In the genomic region with DNA sequence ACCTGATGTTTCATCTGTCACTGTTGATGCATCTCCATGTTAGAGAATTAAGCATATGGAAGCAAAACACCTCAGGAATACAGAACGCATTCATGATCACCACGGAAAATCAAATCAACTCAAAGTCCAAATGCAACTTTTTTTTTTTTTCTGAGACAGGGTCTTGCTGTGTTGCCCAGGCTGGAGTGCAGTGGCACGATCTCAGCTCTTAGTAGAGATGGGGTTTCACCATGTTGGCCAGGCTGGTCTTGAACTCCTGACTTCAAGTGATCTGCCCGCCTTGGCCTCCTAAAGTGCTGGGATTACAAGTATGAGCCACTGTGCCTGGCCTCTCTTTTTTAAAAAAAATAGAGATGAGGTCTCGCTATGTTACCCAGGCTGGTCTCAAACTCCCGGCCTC, we compare ENCODE assay signal across 7 cellular contexts. TPM values are rescaled to one million over a fixed set of nuclear protein-coding genes. Genes with fewer than 3 reads are reported as not detected.
A peak's percentile ranks its signal among the peaks of the same experiment; 100 is the strongest.
DNase-seq lines count a peak whose midpoint lies in the region; ATAC-seq and TF ChIP-seq lines count a peak whose summit lies in the region.
"Not testable (repeated sequence)": the region's sequence is repeated elsewhere in the genome, so short reads cannot be mapped to it uniquely, and the experiment has no call there.

No MANE protein-coding gene starts in this region.

- not testable (repeated sequence) for DNase-seq in IMR-90; chondrocyte (ENCODE audit: low spot score); nephron progenitor cell; gastrocnemius medialis

- H2AFZ ChIP-seq in IMR-90 (replicated peaks; ENCODE audit: low read length, poor library complexity); SU-DHL-6 (ENCODE audit: low read depth, low read length, severe bottlenecking): not testable (repeated sequence)

- CTCF ChIA-PET in IMR-90 (lab: Yijun Ruan, JAX): not testable (repeated sequence)

- not testable (repeated sequence) for TF ChIP-seq RAD21 in IMR-90 (IDR thresholded peaks at IDR 0.05; ENCODE audit: low read length)

- peak overlapping the region; percentile 55 for H3K27ac Mint-ChIP-seq in chondrocyte (ENCODE audit: unreplicated experiment)
- peak overlapping the region; percentile 86 for H3K27ac Mint-ChIP-seq in nephron progenitor cell

- H3K79me1 ChIP-seq in IMR-90 (ENCODE audit: low read depth in 1 of 2, low read length in 2 of 2): peaks cover 42 to 79% of the 10 kb centered on the region in 2 experiments

- BruUV-seq in IMR-90 (replicated peaks; lab: Mats Ljungman, UMichigan): not testable (repeated sequence)

- intact Hi-C loops in IMR-90 (cut with micrococcal nuclease): not testable (repeated sequence)
- intact Hi-C loops in gastrocnemius medialis (cut with DNase I; ENCODE audit: low total_unique reads): loop anchor here (2.0 kb wide), 1 partner anchor 33 kb away; no protein-coding TSS in a partner anchor

- not testable (repeated sequence) for H3K9me3 Mint-ChIP-seq in chondrocyte (ENCODE audit: low read depth); nephron progenitor cell

- peaks cover 41% of the 10 kb centered on the region for H3F3A ChIP-seq in DOHH2 (ENCODE audit: control insufficient read depth, insufficient read depth)
- peaks cover 96% of the 10 kb centered on the region for H3F3A ChIP-seq in SU-DHL-6 (ENCODE audit: insufficient read depth)

- dilution Hi-C loops in IMR-90 (cut with HindIII; ENCODE audit: low sequenced_read_pairs, unreplicated experiment): not testable (repeated sequence)

- H3K9me3 ChIP-seq in BLaER1; DOHH2 (ENCODE audit: control insufficient read depth, insufficient read depth, low read length); IMR-90 (ENCODE audit: control insufficient read depth, insufficient read depth, low read length); SU-DHL-6 (ENCODE audit: insufficient read depth, low read length); gastrocnemius medialis: not testable (repeated sequence)

- H3K4me1 Mint-ChIP-seq in chondrocyte (ENCODE audit: low read depth): peaks cover 47% of the 10 kb centered on the region
- H3K4me1 Mint-ChIP-seq in nephron progenitor cell: peaks cover 76% of the 10 kb centered on the region

- H2BK120ac ChIP-seq in IMR-90 (ENCODE audit: low read depth, low read length): not testable (repeated sequence)

- H3K36me3 ChIP-seq in BLaER1 (peaks cover 29% of the 10 kb centered on the region; the same call in 1 of the 2 replicates), DOHH2 (ENCODE audit: control insufficient read depth, low read length) (peaks cover 48% of the 10 kb centered on the region)
- H3K36me3 ChIP-seq in IMR-90 (ENCODE audit: control insufficient read depth, insufficient read depth, low read length); SU-DHL-6 (ENCODE audit: low read length); gastrocnemius medialis: not testable (repeated sequence)

- not testable (repeated sequence) for H3K4me3 ChIP-seq in BLaER1; IMR-90 (ENCODE audit: insufficient read depth, low read depth, low read length); SU-DHL-6 (ENCODE audit: insufficient read depth, low read length, poor library complexity, severe bottlenecking); gastrocnemius medialis
- H3K4me3 ChIP-seq in DOHH2 (ENCODE audit: low read length): peak overlapping the region; percentile 76

- H3K4me1 ChIP-seq in BLaER1 (peaks cover 100% of the 10 kb centered on the region), DOHH2 (ENCODE audit: control insufficient read depth, low read length) (peaks cover 99% of the 10 kb centered on the region), IMR-90 (ENCODE audit: control insufficient read depth, insufficient read depth, low read length) (peaks cover 27% of the 10 kb centered on the region), gastrocnemius medialis (peaks cover 68 to 83% of the 10 kb centered on the region in 2 donors)

- POLR2A ChIA-PET in IMR-90 (lab: Charles Lee; ENCODE audit: unreplicated experiment): not testable (repeated sequence)

- not testable (repeated sequence) for ATAC-seq in IMR-90 (ENCODE audit: low read depth); gastrocnemius medialis

- not testable (repeated sequence) for H3K23ac ChIP-seq in IMR-90 (ENCODE audit: low read depth, low read length)

- not testable (repeated sequence) for H2AK5ac ChIP-seq in IMR-90 (ENCODE audit: low read depth, low read length)

- H3K18ac ChIP-seq in IMR-90 (ENCODE audit: low read depth, low read length): not testable (repeated sequence)

- not testable (repeated sequence) for H4K5ac ChIP-seq in IMR-90 (ENCODE audit: low read depth, low read length)

- H4K8ac ChIP-seq in IMR-90 (ENCODE audit: low read depth in 2 of 2, low read length in 2 of 2): not testable (repeated sequence)

- not testable (repeated sequence) for H3K9me2 ChIP-seq in DOHH2 (replicated peaks; ENCODE audit: control insufficient read depth, low read length); SU-DHL-6 (replicated peaks; ENCODE audit: insufficient read depth, low read length)

- peak overlapping the region; percentile 68 for H2AK9ac ChIP-seq in IMR-90 (replicated peaks; ENCODE audit: low read depth, low read length, poor library complexity)

- H2BK5ac ChIP-seq in IMR-90 (ENCODE audit: low read depth, low read length, poor library complexity, severe bottlenecking): not testable (repeated sequence)

- H2BK20ac ChIP-seq in IMR-90 (ENCODE audit: low read depth, low read length): not testable (repeated sequence)

- H3K36me3 Mint-ChIP-seq in chondrocyte (ENCODE audit: low read depth); nephron progenitor cell (ENCODE audit: low read depth): not testable (repeated sequence)

- H3K4me2 ChIP-seq in BLaER1: peak overlapping the region; percentile 99
- peak overlapping the region; percentile 76 for H3K4me2 ChIP-seq in DOHH2 (ENCODE audit: low read length)
- not testable (repeated sequence) for H3K4me2 ChIP-seq in IMR-90 (ENCODE audit: low read depth, low read length)
- peak overlapping the region; percentile 90 for H3K4me2 ChIP-seq in SU-DHL-6 (ENCODE audit: low read depth, low read length, poor library complexity, severe bottlenecking)

- not testable (repeated sequence) for H3K14ac ChIP-seq in IMR-90 (replicated peaks; ENCODE audit: low read depth, low read length)

- H3K27ac ChIP-seq in BLaER1 (peak overlapping the region; percentile 75), DOHH2 (ENCODE audit: low read depth, low read length) (peak overlapping the region; percentile 90), SU-DHL-6 (ENCODE audit: low read depth, low read length) (peak overlapping the region; percentile 97), gastrocnemius medialis (peak overlapping the region; percentile 84 to 93 (median 91))
- not testable (repeated sequence) for H3K27ac ChIP-seq in IMR-90 (ENCODE audit: insufficient read depth, low read length)

- not testable (repeated sequence) for TF ChIP-seq POLR2A in IMR-90 (IDR thresholded peaks at IDR 0.05; ENCODE audit: low read depth, low read length); gastrocnemius medialis (IDR thresholded peaks at IDR 0.05)

- H4K20me1 ChIP-seq in BLaER1 (peaks cover 95% of the 10 kb centered on the region), IMR-90 (ENCODE audit: insufficient read depth, low read length) (peaks cover 69% of the 10 kb centered on the region)
- H4K20me1 ChIP-seq in DOHH2 (ENCODE audit: control insufficient read depth, insufficient read depth, low read depth, low read length); SU-DHL-6 (ENCODE audit: low read depth, low read length): not testable (repeated sequence)

- H3K4me3 Mint-ChIP-seq in chondrocyte (ENCODE audit: unreplicated experiment); nephron progenitor cell: not testable (repeated sequence)

- TF ChIP-seq CTCF in DOHH2 (IDR thresholded peaks at IDR 0.05; ENCODE audit: low read depth, low read length, poor library complexity, severe bottlenecking); IMR-90 (conservative IDR thresholded peaks at IDR 0.05; ENCODE audit: low read depth, low read length); SU-DHL-6 (IDR thresholded peaks at IDR 0.05; ENCODE audit: insufficient read depth, low read length, poor library complexity, severe bottlenecking); chondrocyte (IDR thresholded peaks at IDR 0.05); nephron progenitor cell (IDR thresholded peaks at IDR 0.05); gastrocnemius medialis (IDR thresholded peaks at IDR 0.05 in 4 of 5, conservative IDR thresholded peaks at IDR 0.05 in 1 of 5): not testable (repeated sequence)

- not testable (repeated sequence) for H3K27me3 ChIP-seq in BLaER1; DOHH2 (ENCODE audit: control insufficient read depth, low read length); IMR-90 (ENCODE audit: control insufficient read depth, insufficient read depth, low read length); SU-DHL-6 (ENCODE audit: low read length); gastrocnemius medialis

- 100% methylated on average over 2 of the region's 6 CpGs; no CpG with 5 or more reads in 1 of the 2 experiments for WGBS in IMR-90 (ENCODE audit: extremely low coverage in 2 of 2, insufficient read length in 1 of 2), 2 experiments

- in situ Hi-C loops in IMR-90 (cut with MboI; ENCODE audit: low sequenced_read_pairs): not testable (repeated sequence)
- in situ Hi-C loops in gastrocnemius medialis (cut with MboI; ENCODE audit: low sequenced_read_pairs in 4 of 4): loop anchor here in 1 of 4 donors (10.0 kb wide), 1 partner anchor 87 kb away; no protein-coding TSS in a partner anchor

- H3K56ac ChIP-seq in IMR-90 (ENCODE audit: extremely low read depth, insufficient read depth, low read length): not testable (repeated sequence)

- not testable (repeated sequence) for H3K27me3 Mint-ChIP-seq in chondrocyte (ENCODE audit: low read depth); nephron progenitor cell (ENCODE audit: low read depth, poor library complexity)

- H3K79me2 ChIP-seq in DOHH2 (ENCODE audit: control insufficient read depth, low read length) (peaks cover 90% of the 10 kb centered on the region), SU-DHL-6 (ENCODE audit: insufficient read depth, low read length) (peaks cover 88% of the 10 kb centered on the region)

- H2BK15ac ChIP-seq in IMR-90 (ENCODE audit: low read depth, low read length): not testable (repeated sequence)

- not testable (repeated sequence) for H3K4ac ChIP-seq in IMR-90 (ENCODE audit: low read depth, low read length)

- H4K91ac ChIP-seq in IMR-90 (ENCODE audit: insufficient read depth, low read depth, low read length): not testable (repeated sequence)

- peaks cover 31% of the 10 kb centered on the region for H3K9me1 ChIP-seq in IMR-90 (ENCODE audit: insufficient read depth, low read length)

- peak overlapping the region; percentile 58; the same call in 1 of the 2 replicates for H3K9ac ChIP-seq in BLaER1
- not testable (repeated sequence) for H3K9ac ChIP-seq in IMR-90 (ENCODE audit: low read depth, low read length)
- H3K9ac ChIP-seq in SU-DHL-6 (ENCODE audit: low read length): peak overlapping the region; percentile 47

RNA-seq across cellular contexts. Expression of gene CUX1, which starts 50.3 kb away (rescaled TPM):
- 19.7 TPM in 2 replicates for total RNA-seq in IMR-90 (2012; rRNA removed)
- 45.2 and 46.4 TPM in 2 replicates for polyA plus RNA-seq in IMR-90 (2012; rRNA removed)
- polyA plus RNA-seq in IMR-90 (2012; cell fraction: cytosol; rRNA removed): 45.4 and 65.3 TPM in 2 replicates
- polyA plus RNA-seq in IMR-90 (2012; cell fraction: nucleus; rRNA removed; ENCODE audit: low replicate concordance): 19.7 and 27.9 TPM in 2 replicates
- total RNA-seq in chondrocyte: 112 to 154 TPM (median 118 TPM) in 3 replicates
- 10 to 100 TPM; 44.1 to 57.9 (median 54.9) TPM for total RNA-seq in gastrocnemius medialis
